Comparison of ENCODE assay signal across 9 cellular contexts in genomic region chr3:184314700-184315505, GRCh38. TPM values are rescaled to one million over a fixed set of nuclear protein-coding genes. Genes with fewer than 3 reads are reported as not detected.
DNase-seq lines count a peak whose midpoint lies in the region; ATAC-seq and TF ChIP-seq lines count a peak whose summit lies in the region.
"Had no signal": no experiment of that assay in that cellular context is flagged by ENCODE, and none has a peak within 500 bp of the region (broad histone marks: within the 10 kb centered on the region; RNA-seq: fewer than 3 reads in every experiment).

No MANE protein-coding gene starts in this region.

- intact Hi-C loops in left ventricle myocardium inferior (cut with micrococcal nuclease) = no loop called here
- intact Hi-C loops in psoas muscle (cut with DNase I) = loop anchor here in 1 of 2 donors (5.0 kb wide), 1 partner anchor 138 kb away; no protein-coding TSS in a partner anchor

- POLR2A ChIA-PET in SK-N-SH (lab: Yijun Ruan, JAX) = interaction anchor here (2.2 kb wide), 1 partner anchor 23 kb away, joined by 8 read pairs; the partner anchor contains the start of gene FAM131A

- peak overlapping the region; percentile 94 for H3K9ac ChIP-seq in SK-N-SH

- no peak overlapping the region for H2AFZ ChIP-seq in SK-N-SH (ENCODE audit: low read depth)

- H3K27ac ChIP-seq in SK-N-SH (ENCODE audit: low read depth in 2 of 2, low read length in 1 of 2) (peak overlapping the region; percentile 86 to 89), adipose tissue (ENCODE audit: low read depth, low read length) (peak overlapping the region; percentile 98), left ventricle myocardium inferior (replicated peaks) (peak overlapping the region; percentile 98), psoas muscle (peak overlapping the region; percentile 96)

- H3K4me2 ChIP-seq in SK-N-SH = peak overlapping the region; percentile 99

- H3F3A ChIP-seq in SK-N-SH (replicated peaks; ENCODE audit: insufficient read depth) = peaks cover 51% of the 10 kb centered on the region

- TF ChIP-seq CTCF in SK-N-SH (IDR thresholded peaks at IDR 0.05) = no peak
- TF ChIP-seq CTCF in left ventricle myocardium inferior (IDR thresholded peaks at IDR 0.05; ENCODE audit: borderline replicate concordance) = no peak
- TF ChIP-seq CTCF in psoas muscle (IDR thresholded peaks at IDR 0.05) = no peak

- peaks cover 27 to 30% of the 10 kb centered on the region in 2 experiments; a peak in 3 of 4 replicates for H3K4me1 ChIP-seq in SK-N-SH (ENCODE audit: control insufficient read depth in 1 of 2, insufficient read depth in 2 of 2, low read depth in 1 of 2, low read length in 1 of 2)
- H3K4me1 ChIP-seq in left ventricle myocardium inferior = peaks cover 52% of the 10 kb centered on the region
- H3K4me1 ChIP-seq in psoas muscle = peaks cover 40% of the 10 kb centered on the region

- TF ChIP-seq RAD21 in SK-N-SH (IDR thresholded peaks at IDR 0.05; ENCODE audit: low read length) = no peak

- no peaks in the 10 kb centered on the region for H3K27me3 ChIP-seq in SK-N-SH (ENCODE audit: insufficient read depth)
- no peaks in the 10 kb centered on the region for H3K27me3 ChIP-seq in left ventricle myocardium inferior (ENCODE audit: low read depth)
- no peaks in the 10 kb centered on the region for H3K27me3 ChIP-seq in psoas muscle (ENCODE audit: insufficient read depth in 3 of 3, low read length in 2 of 3)

- H3K9me3 ChIP-seq in SK-N-SH (no peaks in the 10 kb centered on the region), left ventricle myocardium inferior (replicated peaks) (no peaks in the 10 kb centered on the region), psoas muscle (no peaks in the 10 kb centered on the region)

- ATAC-seq in GM19463 (IDR thresholded peaks at IDR 0.05; ENCODE audit: unreplicated experiment) = peak; percentile 51
- ATAC-seq in HG03521 (IDR thresholded peaks at IDR 0.05; ENCODE audit: unreplicated experiment) = peak; percentile 9
- ATAC-seq in psoas muscle = peak; percentile 78 to 81 (median 80)

- H3K4me3 ChIP-seq in SK-N-SH (ENCODE audit: low read depth in 2 of 2, low read length in 1 of 2) (peak overlapping the region; percentile 64 to 70), left ventricle myocardium inferior (peak overlapping the region; percentile 83), psoas muscle (peak overlapping the region; percentile 80)

- peaks cover 53% of the 10 kb centered on the region for H3K79me2 ChIP-seq in SK-N-SH (ENCODE audit: insufficient read depth)

- 4% methylated on average over 5 of the region's 86 CpGs for WGBS in SK-N-SH (ENCODE audit: low lambda C conversion rate)
- 0 to 1% (median 0%) methylated on average over 37 to 83 of the region's 86 CpGs for WGBS in adipose tissue, 3 donors
- 0 to 1% (median 1%) methylated on average over 36 to 86 of the region's 86 CpGs for WGBS in psoas muscle, 3 donors

- H3K36me3 ChIP-seq in SK-N-SH (replicated peaks in 1 of 2; ENCODE audit: control insufficient read depth in 1 of 2, insufficient read depth in 2 of 2, low read length in 1 of 2) (peaks cover 11 to 12% of the 10 kb centered on the region in 2 experiments), left ventricle myocardium inferior (peaks cover 20% of the 10 kb centered on the region), psoas muscle (ENCODE audit: insufficient read depth in 1 of 2, low read depth in 1 of 2) (peaks cover 7 to 31% of the 10 kb centered on the region in 2 donors)

- peaks cover 42% of the 10 kb centered on the region for H4K20me1 ChIP-seq in SK-N-SH (ENCODE audit: insufficient read depth)

- DNase-seq in COR-L47 (lab: John Stamatoyannopoulos, UW) (peak; percentile 65), SK-N-SH (peak; percentile 87), left ventricle myocardium inferior (peak; percentile 90), psoas muscle (peak; percentile 92 to 96), cerebellar cortex (ENCODE audit: low spot score) (no peak)

- CTCF ChIA-PET in SK-N-SH (lab: Yijun Ruan, JAX) = interaction anchor here (1.0 kb wide), 1 partner anchor 65 kb away, joined by 3 read pairs; the partner anchor contains the start of gene EEF1AKMT4

- TF ChIP-seq EP300 in SK-N-SH (IDR thresholded peaks at IDR 0.05; ENCODE audit: borderline replicate concordance in 1 of 2, low read depth in 1 of 2, low read length in 1 of 2) = no peak

- no peaks in the 10 kb centered on the region for H3K9me2 ChIP-seq in SK-N-SH

TF ChIP-seq in SK-N-SH, 30 proteins besides CTCF, POLR2A, EP300 and RAD21:
- TF ChIP-seq RCOR1 (IDR thresholded peaks at IDR 0.05; ENCODE audit: low read length) (no peak), MAX (IDR thresholded peaks at IDR 0.05; ENCODE audit: low read depth) (peak; percentile 3; the same call in 1 of the 2 replicates), YY1 (IDR thresholded peaks at IDR 0.05; ENCODE audit: low read depth) (peak; percentile 15; the same call in 1 of the 2 replicates), FOXJ3 (CRISPR knock-in tag; IDR thresholded peaks at IDR 0.05) (no peak), TAF1 (IDR thresholded peaks at IDR 0.05; ENCODE audit: borderline replicate concordance, low read depth, low read length) (peak; percentile 54; the same call in 1 of the 2 replicates), SIN3A (IDR thresholded peaks at IDR 0.05; ENCODE audit: borderline replicate concordance, low read depth, low read length) (0 out of 2 replicates have a peak, but pooled peaks have one; percentile 45), JUND (IDR thresholded peaks at IDR 0.05) (no peak), NRF1 (IDR thresholded peaks at IDR 0.05; ENCODE audit: low read depth, low read length) (peak; percentile 60), NFIC (IDR thresholded peaks at IDR 0.05; ENCODE audit: borderline replicate concordance) (peak; percentile 55), RXRA (IDR thresholded peaks at IDR 0.05; ENCODE audit: borderline replicate concordance, low read depth) (no peak)
- TF ChIP-seq, protein P1, sequence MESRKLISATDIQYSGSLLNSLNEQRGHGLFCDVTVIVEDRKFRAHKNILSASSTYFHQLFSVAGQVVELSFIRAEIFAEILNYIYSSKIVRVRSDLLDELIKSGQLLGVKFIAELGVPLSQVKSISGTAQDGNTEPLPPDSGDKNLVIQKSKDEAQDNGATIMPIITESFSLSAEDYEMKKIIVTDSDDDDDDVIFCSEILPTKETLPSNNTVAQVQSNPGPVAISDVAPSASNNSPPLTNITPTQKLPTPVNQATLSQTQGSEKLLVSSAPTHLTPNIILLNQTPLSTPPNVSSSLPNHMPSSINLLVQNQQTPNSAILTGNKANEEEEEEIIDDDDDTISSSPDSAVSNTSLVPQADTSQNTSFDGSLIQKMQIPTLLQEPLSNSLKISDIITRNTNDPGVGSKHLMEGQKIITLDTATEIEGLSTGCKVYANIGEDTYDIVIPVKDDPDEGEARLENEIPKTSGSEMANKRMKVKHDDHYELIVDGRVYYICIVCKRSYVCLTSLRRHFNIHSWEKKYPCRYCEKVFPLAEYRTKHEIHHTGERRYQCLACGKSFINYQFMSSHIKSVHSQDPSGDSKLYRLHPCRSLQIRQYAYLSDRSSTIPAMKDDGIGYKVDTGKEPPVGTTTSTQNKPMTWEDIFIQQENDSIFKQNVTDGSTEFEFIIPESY (IDR thresholded peaks at IDR 0.05; ENCODE audit: borderline replicate concordance, low read depth) = 0 out of 2 replicates have a peak, but pooled peaks have one; percentile 7

RNA-seq across cellular contexts. Expression of gene EIF4G1, which starts 0.5 kb away (rescaled TPM):
- 207 and 262 TPM in 2 replicates for polyA plus RNA-seq in SK-N-SH (2012; rRNA removed)
- polyA plus RNA-seq in SK-N-SH (2012; cell fraction: cytosol; rRNA removed) = 144 and 191 TPM in 2 replicates
- 356 and 392 TPM in 2 replicates for polyA plus RNA-seq in SK-N-SH (2012; cell fraction: nucleus; rRNA removed)
- polyA plus RNA-seq in adipose tissue = 100 to 1,000 TPM; 114 to 271 (median 178) TPM
- 224 TPM for total RNA-seq in left ventricle myocardium inferior
- 100 to 1,000 TPM; 448 to 726 (median 633) TPM for total RNA-seq in psoas muscle
- polyA plus RNA-seq in psoas muscle = 100 to 1,000 TPM; 395 to 787 (median 628) TPM

RNA-seq across cellular contexts. Expression of gene PSMD2, which starts 15.9 kb away (rescaled TPM):
- 328 and 382 TPM in 2 replicates for polyA plus RNA-seq in SK-N-SH (2012; rRNA removed)
- 208 and 302 TPM in 2 replicates for polyA plus RNA-seq in SK-N-SH (2012; cell fraction: cytosol; rRNA removed)
- 224 and 445 TPM in 2 replicates for polyA plus RNA-seq in SK-N-SH (2012; cell fraction: nucleus; rRNA removed)
- polyA plus RNA-seq in adipose tissue = 100 to 1,000 TPM in 2 of 3 donors, 10 to 100 TPM in 1; 74.6 to 181 (median 139) TPM
- total RNA-seq in left ventricle myocardium inferior = 213 TPM
- 100 to 1,000 TPM; 338 to 440 (median 424) TPM for total RNA-seq in psoas muscle
- 100 to 1,000 TPM; 344 to 898 (median 873) TPM for polyA plus RNA-seq in psoas muscle

RNA-seq across cellular contexts. Expression of gene FAM131A, which starts 22.5 kb away (rescaled TPM):
- polyA plus RNA-seq in SK-N-SH (2012; rRNA removed) (31.6 and 34.2 TPM in 2 replicates), adipose tissue (10 to 100 TPM in 2 of 3 donors, 1 to 10 TPM in 1; 7.6 to 16.5 (median 13.9) TPM), psoas muscle (10 to 100 TPM; 12.9 to 26.8 (median 20.2) TPM)
- 17.5 and 27.0 TPM in 2 replicates for polyA plus RNA-seq in SK-N-SH (2012; cell fraction: cytosol; rRNA removed)
- polyA plus RNA-seq in SK-N-SH (2012; cell fraction: nucleus; rRNA removed) = 56.4 and 63.9 TPM in 2 replicates
- total RNA-seq in left ventricle myocardium inferior (30.2 TPM), psoas muscle (10 to 100 TPM; 12.6 to 20.3 (median 13.9) TPM)

RNA-seq across cellular contexts. Expression of gene ECE2, which starts 39.1 kb away (rescaled TPM):
- 0.03 and 0.16 TPM in 2 replicates for polyA plus RNA-seq in SK-N-SH (2012; rRNA removed)
- polyA plus RNA-seq in SK-N-SH (2012; cell fraction: cytosol; rRNA removed) = 0.03 TPM in 1 of 2 replicates, not detected in the other
- 0.11 and 0.18 TPM in 2 replicates for polyA plus RNA-seq in SK-N-SH (2012; cell fraction: nucleus; rRNA removed)
- 1 to 10 TPM in 1 of 3 donors, not detected in 2; 5.5 TPM for polyA plus RNA-seq in adipose tissue
- total RNA-seq in left ventricle myocardium inferior = not detected
- total RNA-seq in psoas muscle = not detected
- not detected for polyA plus RNA-seq in psoas muscle
- total RNA-seq: glomerular endothelial cell had no signal

RNA-seq across cellular contexts. Expression of gene CLCN2, which starts 46.5 kb away (rescaled TPM):
- 8.6 and 9.1 TPM in 2 replicates for polyA plus RNA-seq in SK-N-SH (2012; rRNA removed)
- 2.8 and 3.9 TPM in 2 replicates for polyA plus RNA-seq in SK-N-SH (2012; cell fraction: cytosol; rRNA removed)
- polyA plus RNA-seq in SK-N-SH (2012; cell fraction: nucleus; rRNA removed) = 38.1 TPM in 2 replicates
- polyA plus RNA-seq in adipose tissue = 1 to 10 TPM; 2.8 to 4.3 (median 3.1) TPM
- 1.7 TPM for total RNA-seq in left ventricle myocardium inferior
- 1 to 10 TPM in 3 of 4 donors, under 1 TPM in 1; 0.64 to 2.3 (median 1.4) TPM for total RNA-seq in psoas muscle
- 1 to 10 TPM; 1.2 to 2.8 (median 2.0) TPM for polyA plus RNA-seq in psoas muscle

Comparison
In these comparisons a context has a peak if more than half of its experiments do, and no peak if none do; other contexts are left out.
1. ATAC-seq: peak in every context shown above with its lines; median percentile 80 in psoas muscle; 51 in GM19463; 9 in HG03521.